In the genomic region with DNA sequence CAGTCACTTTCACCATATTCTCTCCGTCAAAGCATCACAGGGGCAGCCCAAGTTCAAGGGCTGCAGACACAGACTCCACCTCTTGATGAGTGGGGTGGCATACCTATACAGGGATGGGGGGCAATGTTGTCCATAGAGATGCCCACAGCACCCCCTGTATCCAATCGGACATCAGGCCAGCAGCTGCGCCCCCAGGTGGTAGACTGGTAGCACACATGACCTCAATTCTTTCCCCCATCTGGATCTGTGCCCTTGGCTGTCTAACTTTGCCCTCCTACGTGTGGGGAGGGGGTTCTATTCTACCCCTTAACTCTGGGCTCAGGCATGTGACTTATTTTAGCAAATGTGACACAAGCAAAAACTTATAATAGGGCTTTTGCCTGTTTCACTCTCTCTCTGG, we compare ENCODE assay signal across 16 cellular contexts.
DNase-seq lines count a peak whose midpoint lies in the region; ATAC-seq and TF ChIP-seq lines count a peak whose summit lies in the region.
"Had no signal": no experiment of that assay in that cellular context is flagged by ENCODE, and none has a peak within 500 bp of the region (broad histone marks: within the 10 kb centered on the region; RNA-seq: fewer than 3 reads in every experiment).

No MANE protein-coding gene starts in this region.

- H3K9me3 ChIP-seq in sigmoid colon = no peaks in the 10 kb centered on the region

- no peak for ATAC-seq in HG02678 (IDR thresholded peaks at IDR 0.05; ENCODE audit: unreplicated experiment)
- ATAC-seq: activated naive CD8-positive, alpha-beta T cell treated with anti-CD3 and anti-CD28 coated beads, Interleukin-2, amount 50 U/mL, for 24 hours; effector memory CD8-positive, alpha-beta T cell had no signal

- H3K36me3 ChIP-seq in sigmoid colon = no peaks in the 10 kb centered on the region

- POLR2A ChIA-PET in AG04449 (lab: Yijun Ruan, JAX) = no interaction called here

- intact Hi-C loops in sigmoid colon (cut with DNase I) = no loop called here

- H3K4me3 ChIP-seq in AG04449 (ENCODE audit: low read depth, low read length) (no peak overlapping the region), GM12865 (ENCODE audit: low read depth, low read length) (no peak overlapping the region), epithelial cell of proximal tubule (ENCODE audit: low read depth, low read length) (no peak overlapping the region), sigmoid colon (no peak overlapping the region)
- H3K4me3 ChIP-seq: GM23248 had no signal

- TF ChIP-seq POLR2A in sigmoid colon (IDR thresholded peaks at IDR 0.05) = no peak

- no peaks in the 10 kb centered on the region for H3K27me3 ChIP-seq in sigmoid colon

- CTCF ChIA-PET in AG04449 (lab: Yijun Ruan, JAX) = interaction anchor here (1.1 kb wide), 1 partner anchor 190 kb away, joined by 3 read pairs; no protein-coding TSS in a partner anchor

- H3K27ac ChIP-seq in sigmoid colon = no peak overlapping the region
- H3K27ac ChIP-seq: GM23248 had no signal

- TF ChIP-seq EP300 in sigmoid colon (IDR thresholded peaks at IDR 0.05) = no peak

- no peak for DNase-seq in AG04449 (ENCODE audit: low read depth, low spot score)
- no peak for DNase-seq in GM12865 (ENCODE audit: low read depth)
- peak; percentile 21 for DNase-seq in NCI-H69 (lab: John Stamatoyannopoulos, UW)
- DNase-seq in epithelial cell of proximal tubule (ENCODE audit: low read depth) = no peak
- DNase-seq in sigmoid colon = no peak
- DNase-seq in foreskin melanocyte = no peak
- DNase-seq in stimulated activated CD4-positive, alpha-beta T cell treated with anti-CD3 and anti-CD28 coated beads, Interleukin-2, amount 100 ng/mL, for 48 hours = no peak
- DNase-seq: activated CD4-positive, alpha-beta memory T cell treated with anti-CD3 and anti-CD28 coated beads, Interleukin-2, amount 10 ng/mL, durations not matched to agents 7 days and 5 days; activated naive CD8-positive, alpha-beta T cell treated with anti-CD3 and anti-CD28 coated beads, Interleukin-2, amount 50 U/mL, for 24 hours; activated T-cell treated with anti-CD3 and anti-CD28 coated beads, Interleukin-2, amount 50 U/mL, for 48 hours; central memory CD4-positive, alpha-beta T cell; effector memory CD8-positive, alpha-beta T cell; GM23248; NCI-H1417; NCI-H2227 treated with DMSO at 0.1 percent for 48 hours had no signal

- WGBS in sigmoid colon, 2 donors = 61 to 64% methylated on average over 4 of the region's 4 CpGs

- TF ChIP-seq CTCF in AG04449 (IDR thresholded peaks at IDR 0.05; ENCODE audit: insufficient read depth, low read length, missing control alignments) (peak; percentile 15), GM12865 (IDR thresholded peaks at IDR 0.05; ENCODE audit: insufficient read depth, low read depth, low read length, missing control alignments) (peak; percentile 25), epithelial cell of proximal tubule (conservative IDR thresholded peaks at IDR 0.05; ENCODE audit: low read depth, low read length) (peak; percentile 29), sigmoid colon (IDR thresholded peaks at IDR 0.05) (no peak)

- H3K4me1 ChIP-seq in sigmoid colon = peaks cover 0 to 11% (median 3%) of the 10 kb centered on the region in 4 donors

Comparison
In these comparisons a context has a peak if more than half of its experiments do, and no peak if none do; other contexts are left out.
1. CTCF ChIP-seq: peak in AG04449 (single experiment), GM12865 (single experiment) and epithelial cell of proximal tubule (single experiment); none in sigmoid colon (0 of 4).